ENCODE assay signal across 11 cellular contexts in the genomic region with DNA sequence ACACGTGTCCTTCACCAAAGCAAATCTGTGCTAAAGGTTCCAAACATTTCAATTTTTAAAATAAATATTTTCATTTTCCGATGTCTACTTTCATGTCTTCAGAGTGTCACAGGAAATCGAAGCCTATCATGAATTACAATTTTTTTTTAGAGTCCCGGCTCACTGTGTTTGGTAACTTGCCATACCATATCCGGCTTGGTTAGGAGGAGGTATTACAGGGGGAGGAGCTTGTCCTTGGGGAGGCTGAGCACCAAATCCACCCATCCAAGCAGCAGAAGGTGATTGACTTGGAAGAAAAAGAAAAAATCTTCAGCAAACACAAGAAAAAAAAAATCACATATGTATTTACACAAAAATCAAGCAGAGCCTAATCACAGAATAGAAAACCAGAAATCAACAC. TPM values are rescaled to one million over a fixed set of nuclear protein-coding genes. Genes with fewer than 3 reads are reported as not detected.
DNase-seq lines count a peak whose midpoint lies in the region; ATAC-seq and TF ChIP-seq lines count a peak whose summit lies in the region.
"Had no signal": no experiment of that assay in that cellular context is flagged by ENCODE, and none has a peak within 500 bp of the region (broad histone marks: within the 10 kb centered on the region; RNA-seq: fewer than 3 reads in every experiment).

No MANE protein-coding gene starts in this region.

- no peaks in the 10 kb centered on the region for H3K9me3 ChIP-seq in CD4-positive, alpha-beta T cell (ENCODE audit: control insufficient read depth, low read length)

- POLR2A ChIA-PET in CD4-positive, alpha-beta T cell (lab: Charles Lee) = interaction anchor here (0.7 to 1.4 kb wide), 3 partner anchors 17 to 76 kb away, joined by 3 to 6 read pairs (median 3); partner anchors contain the start of genes BAG3 and RGS10

- CTCF ChIA-PET in CD4-positive, alpha-beta T cell (lab: Charles Lee) = interaction anchor here (0.6 to 1.0 kb wide), 2 partner anchors 10 to 175 kb away, joined by 3 to 4 read pairs; no protein-coding TSS in a partner anchor

- no peaks in the 10 kb centered on the region for H3K27me3 ChIP-seq in CD4-positive, alpha-beta T cell (ENCODE audit: control insufficient read depth, insufficient read depth, low read length)

- no peaks in the 10 kb centered on the region for H3K27me3 Mint-ChIP-seq in CD4-positive, alpha-beta T cell
- no peaks in the 10 kb centered on the region for H3K27me3 Mint-ChIP-seq in activated T-helper 2 cell treated with anti-CD3 and anti-CD28 coated beads, Interferon-gamma antibody, Interleukin-2, Interleukin-4, amounts not matched to agents 10 μg/mL and 5 μg/mL and 100 μg/mL, durations not matched to agents 14 hours and 24 hours and 36 hours (ENCODE audit: low read depth)

- peaks cover 73% of the 10 kb centered on the region for H3K36me3 Mint-ChIP-seq in CD4-positive, alpha-beta T cell (ENCODE audit: low read depth)
- H3K36me3 Mint-ChIP-seq in activated T-helper 2 cell treated with anti-CD3 and anti-CD28 coated beads, Interferon-gamma antibody, Interleukin-2, Interleukin-4, amounts not matched to agents 10 μg/mL and 5 μg/mL and 100 μg/mL, durations not matched to agents 14 hours and 24 hours and 36 hours (ENCODE audit: low read depth) = peaks cover 59% of the 10 kb centered on the region

- H3K9me3 Mint-ChIP-seq in CD4-positive, alpha-beta T cell = no peaks in the 10 kb centered on the region
- no peaks in the 10 kb centered on the region for H3K9me3 Mint-ChIP-seq in activated T-helper 2 cell treated with anti-CD3 and anti-CD28 coated beads, Interferon-gamma antibody, Interleukin-2, Interleukin-4, amounts not matched to agents 10 μg/mL and 5 μg/mL and 100 μg/mL, durations not matched to agents 14 hours and 24 hours and 36 hours

- H3K27ac Mint-ChIP-seq in CD4-positive, alpha-beta T cell = peak overlapping the region; percentile 71
- H3K27ac Mint-ChIP-seq in activated T-helper 2 cell treated with anti-CD3 and anti-CD28 coated beads, Interferon-gamma antibody, Interleukin-2, Interleukin-4, amounts not matched to agents 10 μg/mL and 5 μg/mL and 100 μg/mL, durations not matched to agents 14 hours and 24 hours and 36 hours = peak overlapping the region; percentile 53

- peak; percentile 92 for ATAC-seq in CD4-positive, alpha-beta T cell (ENCODE audit: poor library complexity)
- ATAC-seq in left colon = peak; percentile 40
- no peak for ATAC-seq in GM19455 (IDR thresholded peaks at IDR 0.05; ENCODE audit: unreplicated experiment)
- ATAC-seq in GM19467 (IDR thresholded peaks at IDR 0.05; ENCODE audit: unreplicated experiment) = no peak

- peak overlapping the region; percentile 35 for H3K27ac ChIP-seq in CD4-positive, alpha-beta T cell (ENCODE audit: low read depth, low read length)
- H3K27ac ChIP-seq: PC-9 had no signal

- DNase-seq in CD4-positive, alpha-beta T cell = peak in 3 of 10 experiments; percentile 9 to 32 (median 23)
- peak; percentile 52 for DNase-seq in HT1080 (ENCODE audit: low read depth)
- DNase-seq in activated T-helper 2 cell treated with anti-CD3 and anti-CD28 coated beads, Interferon-gamma antibody, Interleukin-2, Interleukin-4, amounts not matched to agents 10 μg/mL and 5 μg/mL and 100 μg/mL, durations not matched to agents 14 hours and 24 hours and 36 hours (ENCODE audit: low spot score) = peak; percentile 14
- DNase-seq in left colon = no peak
- DNase-seq in erythroblast (lab: John Stamatoyannopoulos, UW) = no peak
- DNase-seq in NCI-H69 (lab: John Stamatoyannopoulos, UW) = no peak
- DNase-seq: hypothalamus, NCI-H146, PC-9 had no signal

- H3K4me1 Mint-ChIP-seq in CD4-positive, alpha-beta T cell (ENCODE audit: low read depth) = peaks cover 23% of the 10 kb centered on the region
- H3K4me1 Mint-ChIP-seq in activated T-helper 2 cell treated with anti-CD3 and anti-CD28 coated beads, Interferon-gamma antibody, Interleukin-2, Interleukin-4, amounts not matched to agents 10 μg/mL and 5 μg/mL and 100 μg/mL, durations not matched to agents 14 hours and 24 hours and 36 hours (ENCODE audit: low read depth) = peaks cover 16% of the 10 kb centered on the region

- no peak for TF ChIP-seq CTCF in CD4-positive, alpha-beta T cell (IDR thresholded peaks at IDR 0.05)

- intact Hi-C loops in CD4-positive, alpha-beta T cell (cut with DNase I, micrococcal nuclease) = no loop called here
- intact Hi-C loops in activated T-helper 2 cell treated with anti-CD3 and anti-CD28 coated beads, Interferon-gamma antibody, Interleukin-2, Interleukin-4, amounts not matched to agents 10 μg/mL and 5 μg/mL and 100 μg/mL, durations not matched to agents 14 hours and 24 hours and 36 hours (cut with micrococcal nuclease) = no loop called here
- intact Hi-C loops in left colon (cut with DNase I, micrococcal nuclease) = no loop called here

- H3K4me3 Mint-ChIP-seq in CD4-positive, alpha-beta T cell = no peak overlapping the region
- H3K4me3 Mint-ChIP-seq in activated T-helper 2 cell treated with anti-CD3 and anti-CD28 coated beads, Interferon-gamma antibody, Interleukin-2, Interleukin-4, amounts not matched to agents 10 μg/mL and 5 μg/mL and 100 μg/mL, durations not matched to agents 14 hours and 24 hours and 36 hours (ENCODE audit: low read depth) = peak overlapping the region; percentile 0

- TF ChIP-seq POLR2A in erythroblast (IDR thresholded peaks at IDR 0.05; ENCODE audit: low read length) = no peak

RNA-seq across cellular contexts. Expression of gene TIAL1, which starts 21.3 kb away (rescaled TPM):
- 100 to 1,000 TPM; 159 to 174 TPM for total RNA-seq in CD4-positive, alpha-beta T cell
- 39.2 and 65.4 TPM in 2 replicates for total RNA-seq in HT1080 (2014; rRNA removed; shearing (Covaris generic))
- 113 and 128 TPM in 2 replicates for polyA plus RNA-seq in HT1080 (2015; cell fraction: cytosol; rRNA removed)
- polyA plus RNA-seq in HT1080 (2015; cell fraction: nucleus; rRNA removed) = 332 TPM in 2 replicates
- 183 and 184 TPM in 2 replicates for total RNA-seq in activated T-helper 2 cell treated with anti-CD3 and anti-CD28 coated beads, Interferon-gamma antibody, Interleukin-2, Interleukin-4, amounts not matched to agents 10 μg/mL and 5 μg/mL and 100 μg/mL, durations not matched to agents 14 hours and 24 hours and 36 hours
- total RNA-seq in left colon = 10 to 100 TPM; 92.8 to 97.0 TPM

RNA-seq across cellular contexts. Expression of gene RGS10, which starts 33.0 kb away (rescaled TPM):
- total RNA-seq in CD4-positive, alpha-beta T cell = 100 to 1,000 TPM; 132 to 134 TPM
- 55.0 and 67.4 TPM in 2 replicates for total RNA-seq in HT1080 (2014; rRNA removed; shearing (Covaris generic))
- 82.1 and 83.1 TPM in 2 replicates for polyA plus RNA-seq in HT1080 (2015; cell fraction: cytosol; rRNA removed)
- polyA plus RNA-seq in HT1080 (2015; cell fraction: nucleus; rRNA removed) = 17.9 and 24.6 TPM in 2 replicates
- total RNA-seq in activated T-helper 2 cell treated with anti-CD3 and anti-CD28 coated beads, Interferon-gamma antibody, Interleukin-2, Interleukin-4, amounts not matched to agents 10 μg/mL and 5 μg/mL and 100 μg/mL, durations not matched to agents 14 hours and 24 hours and 36 hours = 101 and 112 TPM in 2 replicates
- 10 to 100 TPM in 1 of 2 donors, 1 to 10 TPM in 1; 8.9 to 28.9 TPM for total RNA-seq in left colon

Comparison
In these comparisons a context has a peak if more than half of its experiments do, and no peak if none do; other contexts are left out.
1. ATAC-seq: peak in CD4-positive, alpha-beta T cell (single experiment) and left colon (single experiment); none in GM19455 (single experiment) and GM19467 (single experiment).
2. DNase-seq: peak in HT1080 (single experiment) and activated T-helper 2 cell treated with anti-CD3 and anti-CD28 coated beads, Interferon-gamma antibody, Interleukin-2, Interleukin-4, amounts not matched to agents 10 μg/mL and 5 μg/mL and 100 μg/mL, durations not matched to agents 14 hours and 24 hours and 36 hours (single experiment); none in left colon (0 of 2), erythroblast (0 of 2) and NCI-H69 (single experiment).